In the genomic region with DNA sequence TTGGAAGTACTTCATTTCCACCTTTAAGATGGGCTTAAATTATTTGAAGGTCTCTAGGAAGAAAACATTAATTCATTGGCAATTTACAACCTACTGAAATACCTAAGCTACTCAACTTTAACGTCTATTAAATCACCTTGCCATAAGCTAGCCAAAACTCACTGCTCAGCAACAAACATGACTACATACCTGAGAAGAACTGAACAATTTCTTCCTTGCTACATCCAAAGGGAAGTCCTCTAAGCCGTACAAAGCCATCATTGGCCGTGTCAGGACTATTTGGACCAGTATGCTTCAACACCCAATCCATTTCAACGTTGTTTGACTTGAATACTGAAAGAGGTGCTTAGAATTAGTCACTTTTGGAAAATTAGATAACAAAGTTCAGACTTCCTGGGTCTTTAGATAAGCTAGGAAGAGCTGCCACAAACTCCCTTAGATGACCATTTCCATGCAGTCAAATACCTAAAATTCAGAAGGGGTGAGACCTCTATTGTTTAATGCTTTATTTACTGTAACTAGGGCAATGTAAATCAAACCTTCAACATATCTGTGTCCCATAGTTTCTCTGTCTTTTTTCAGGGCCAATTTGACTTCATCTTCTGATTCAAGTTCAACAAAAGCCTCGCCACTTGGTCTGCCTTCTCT, we compare ENCODE assay signal across 9 cellular contexts. TPM values are rescaled to one million over a fixed set of nuclear protein-coding genes. Genes with fewer than 3 reads are reported as not detected.
DNase-seq lines count a peak whose midpoint lies in the region; ATAC-seq, FAIRE-seq and TF ChIP-seq lines count a peak whose summit lies in the region.
"Had no signal": no experiment of that assay in that cellular context is flagged by ENCODE, and none has a peak within 500 bp of the region (broad histone marks: within the 10 kb centered on the region; RNA-seq: fewer than 3 reads in every experiment).

No MANE protein-coding gene starts in this region.

- in situ Hi-C loops in HepG2 (cut with HindIII; ENCODE audit: extremely low pct_ligation_motif_present, low pct_unique_long_range_greater_than_20kb), result no loop called here

- DNase-seq in activated naive CD4-positive, alpha-beta T cell treated with anti-CD3 and anti-CD28 coated beads, Interleukin-2, amount 10 ng/mL, durations not matched to agents 7 days and 5 days, result no peak
- DNase-seq in activated naive CD4-positive, alpha-beta T cell (lab: John Stamatoyannopoulos, UW), result no peak
- no peak for DNase-seq in adrenal gland
- DNase-seq in HepG2 (ENCODE audit: low spot score), result no peak
- no peak for DNase-seq in type B pancreatic cell (ENCODE audit: extremely low spot score, unreplicated experiment)
- DNase-seq in effector CD4-positive, alpha-beta T cell, result no peak
- no peak for DNase-seq in aorta
- DNase-seq: KG1 had no signal

- no peak overlapping the region for H2AFZ ChIP-seq in HepG2 (ENCODE audit: low read length)

- peaks cover 11% of the 10 kb centered on the region for H3K27me3 Mint-ChIP-seq in activated naive CD4-positive, alpha-beta T cell treated with anti-CD3 and anti-CD28 coated beads, Interleukin-2, amount 10 ng/mL, durations not matched to agents 7 days and 5 days
- H3K27me3 Mint-ChIP-seq in type B pancreatic cell, result peaks cover 9% of the 10 kb centered on the region

- CTCF ChIA-PET in activated naive CD4-positive, alpha-beta T cell treated with anti-CD3 and anti-CD28 coated beads, Interleukin-2, amount 10 ng/mL, durations not matched to agents 7 days and 5 days (lab: Charles Lee), result no interaction called here
- CTCF ChIA-PET in HepG2 (lab: Yijun Ruan, JAX; ENCODE audit: low intra/inter-chr PET ratio, low total read pairs), result no interaction called here

- H3K27ac Mint-ChIP-seq in activated naive CD4-positive, alpha-beta T cell treated with anti-CD3 and anti-CD28 coated beads, Interleukin-2, amount 10 ng/mL, durations not matched to agents 7 days and 5 days, result peak overlapping the region; percentile 98
- H3K27ac Mint-ChIP-seq in type B pancreatic cell, result peak overlapping the region; percentile 100

- TF ChIP-seq POLR2A in adrenal gland (IDR thresholded peaks at IDR 0.05) (peak in 1 of 2 donors; percentile 19), HepG2 (IDR thresholded peaks at IDR 0.05; ENCODE audit: insufficient read depth in 1 of 2, low read depth in 2 of 2, low read length in 2 of 2) (peak in 1 of 2 experiments; percentile 51; a peak in 2 of 4 replicates)

- H3K9me3 Mint-ChIP-seq in activated naive CD4-positive, alpha-beta T cell treated with anti-CD3 and anti-CD28 coated beads, Interleukin-2, amount 10 ng/mL, durations not matched to agents 7 days and 5 days, result no peaks in the 10 kb centered on the region
- no peaks in the 10 kb centered on the region for H3K9me3 Mint-ChIP-seq in type B pancreatic cell

- H3K9ac ChIP-seq in HepG2 (ENCODE audit: insufficient read depth, low read depth, low read length), result peak overlapping the region; percentile 70

- peak overlapping the region; percentile 92 for H3K4me3 Mint-ChIP-seq in activated naive CD4-positive, alpha-beta T cell treated with anti-CD3 and anti-CD28 coated beads, Interleukin-2, amount 10 ng/mL, durations not matched to agents 7 days and 5 days
- H3K4me3 Mint-ChIP-seq in type B pancreatic cell, result peak overlapping the region; percentile 99

- H3K27ac ChIP-seq in adrenal gland (peak overlapping the region in 4 of 5 donors; percentile 25 to 100 (median 68)), HepG2 (ENCODE audit: extremely low read length, insufficient read depth, low read length) (peak overlapping the region; percentile 30), aorta (ENCODE audit: low read depth in 1 of 2, low read length in 2 of 2) (no peak overlapping the region)

- BruUV-seq in HepG2 (replicated peaks; lab: Mats Ljungman, UMichigan), result no TSS peak

- H3K9me3 ChIP-seq in adrenal gland (replicated peaks in 1 of 3), result no peaks in the 10 kb centered on the region
- H3K9me3 ChIP-seq in HepG2 (ENCODE audit: low read length), result no peaks in the 10 kb centered on the region
- no peaks in the 10 kb centered on the region for H3K9me3 ChIP-seq in aorta (ENCODE audit: control insufficient read depth, low read length)

- no peaks in the 10 kb centered on the region for H3K27me3 ChIP-seq in adrenal gland
- no peaks in the 10 kb centered on the region; a peak in 1 of 5 replicates for H3K27me3 ChIP-seq in HepG2 (ENCODE audit: control insufficient read depth in 1 of 2, insufficient read depth in 2 of 2, low read length in 2 of 2)
- no peaks in the 10 kb centered on the region for H3K27me3 ChIP-seq in aorta (ENCODE audit: control insufficient read depth in 1 of 2, insufficient read depth in 2 of 2, low read length in 1 of 2)

- peaks cover 33 to 73% of the 10 kb centered on the region in 2 donors for H3K4me1 ChIP-seq in adrenal gland (replicated peaks in 1 of 2)
- peaks cover 65% of the 10 kb centered on the region for H3K4me1 ChIP-seq in HepG2 (ENCODE audit: insufficient read depth, low read length)
- no peaks in the 10 kb centered on the region for H3K4me1 ChIP-seq in aorta (ENCODE audit: control insufficient read depth in 1 of 2, insufficient read depth in 2 of 2, low read length in 2 of 2)

- H3K4me2 ChIP-seq in HepG2 (ENCODE audit: low read depth, low read length), result peak overlapping the region; percentile 99

- no peak for FAIRE-seq in HepG2 (lab: Jason Lieb, UNC)

- 7 to 12% (median 8%) methylated on average over 5 of the region's 5 CpGs for WGBS in adrenal gland, 4 donors
- WGBS in HepG2 (ENCODE audit: low lambda C conversion rate), result 11% methylated on average over 5 of the region's 5 CpGs
- 1 to 4% methylated on average over 5 of the region's 5 CpGs for WGBS in aorta, 2 donors

- no peak for TF ChIP-seq EP300 in HepG2 (IDR thresholded peaks at IDR 0.05; ENCODE audit: low read depth in 2 of 2, low read length in 2 of 2)
- no peak for TF ChIP-seq EP300 in HepG2 (CRISPR knock-in tag; IDR thresholded peaks at IDR 0.05; ENCODE audit: borderline replicate concordance)

- H3K4me1 Mint-ChIP-seq in activated naive CD4-positive, alpha-beta T cell treated with anti-CD3 and anti-CD28 coated beads, Interleukin-2, amount 10 ng/mL, durations not matched to agents 7 days and 5 days, result peaks cover 64% of the 10 kb centered on the region
- peaks cover 39% of the 10 kb centered on the region for H3K4me1 Mint-ChIP-seq in type B pancreatic cell (ENCODE audit: unreplicated experiment)

- H4K20me1 ChIP-seq in HepG2 (ENCODE audit: insufficient read depth, low read length), result peaks cover 73% of the 10 kb centered on the region

- no peak for TF ChIP-seq RAD21 in HepG2 (CRISPR knock-in tag; IDR thresholded peaks at IDR 0.05)

- intact Hi-C loops in adrenal gland (cut with DNase I), result no loop called here
- intact Hi-C loops in HepG2 (cut with micrococcal nuclease; ENCODE audit: unreplicated experiment), result loop anchor here (5.0 kb wide), 1 partner anchor 76 kb away; the partner anchor contains the start of gene CANX
- intact Hi-C loops in aorta (cut with DNase I), result loop anchor here in 1 of 2 donors (5.0 kb wide), 1 partner anchor 69 kb away; the partner anchor contains the start of gene RUFY1

- H3K4me3 ChIP-seq in adrenal gland (peak overlapping the region in 2 of 4 donors; percentile 2 to 98), HepG2 (replicated peaks in 1 of 3; ENCODE audit: insufficient read depth in 1 of 3, low read depth in 2 of 3, low read length in 3 of 3) (peak overlapping the region; percentile 84 to 99 (median 96)), aorta (ENCODE audit: low read length in 2 of 2) (peak overlapping the region in 1 of 2 donors; percentile 46)

- H3K79me2 ChIP-seq in HepG2 (ENCODE audit: insufficient read depth, low read length), result peaks cover 77% of the 10 kb centered on the region

- TF ChIP-seq CTCF in adrenal gland (IDR thresholded peaks at IDR 0.05) (no peak), HepG2 (CRISPR knock-in tag; IDR thresholded peaks at IDR 0.05) (no peak), type B pancreatic cell (conservative IDR thresholded peaks at IDR 0.05) (no peak)

- peaks cover 71% of the 10 kb centered on the region for H3K36me3 Mint-ChIP-seq in activated naive CD4-positive, alpha-beta T cell treated with anti-CD3 and anti-CD28 coated beads, Interleukin-2, amount 10 ng/mL, durations not matched to agents 7 days and 5 days
- H3K36me3 Mint-ChIP-seq in type B pancreatic cell, result peaks cover 68% of the 10 kb centered on the region

- ATAC-seq in HepG2 (no peak), aorta (ENCODE audit: low FRiP score) (no peak), HG03280 (IDR thresholded peaks at IDR 0.05; ENCODE audit: unreplicated experiment) (no peak)

- H3K36me3 ChIP-seq in adrenal gland (replicated peaks in 1 of 2) (peaks cover 0 to 67% of the 10 kb centered on the region in 2 donors), HepG2 (replicated peaks in 1 of 2; ENCODE audit: control insufficient read depth in 1 of 2, insufficient read depth in 2 of 2, low read length in 2 of 2) (peaks cover 20 to 53% of the 10 kb centered on the region in 2 experiments), aorta (ENCODE audit: control insufficient read depth in 1 of 2, insufficient read depth in 2 of 2, low read length in 1 of 2) (peaks cover 2 to 7% of the 10 kb centered on the region in 2 donors)

- POLR2A ChIA-PET in HepG2 (lab: Yijun Ruan, JAX), result interaction anchor here (3.3 kb wide), 1 partner anchor 12 kb away, joined by 19 read pairs; no protein-coding TSS in a partner anchor

RNA-seq across cellular contexts. Expression of gene HNRNPH1, which starts 2.6 kb away (rescaled TPM):
- 100 to 1,000 TPM; 131 to 516 (median 337) TPM for total RNA-seq in adrenal gland
- 100 to 1,000 TPM; 284 to 516 (median 357) TPM for polyA plus RNA-seq in adrenal gland
- total RNA-seq in HepG2 (2016; rRNA removed; fragmentation: Illumina TruSeq; extraction: Trizol), result 807 and 1,064 TPM in 2 replicates
- total RNA-seq in HepG2 (2016; cell fraction: cytosol; rRNA removed; fragmentation: Illumina TruSeq; extraction: Trizol; ENCODE audit: low read depth), result 62.0 and 74.9 TPM in 2 replicates
- 774 and 1,069 TPM in 2 replicates for total RNA-seq in HepG2 (2016; cell fraction: insoluble cytoplasmic fraction; rRNA removed; fragmentation: Illumina TruSeq; extraction: Trizol)
- total RNA-seq in HepG2 (2016; cell fraction: membrane; rRNA removed; fragmentation: Illumina TruSeq; extraction: Trizol), result 140 and 164 TPM in 2 replicates
- 1,562 and 1,725 TPM in 2 replicates for total RNA-seq in HepG2 (2016; cell fraction: nucleus; rRNA removed; fragmentation: Illumina TruSeq; extraction: Trizol)
- 329 and 382 TPM in 2 replicates for polyA plus RNA-seq in HepG2 (2011; rRNA removed)
- 90.5 and 96.7 TPM in 2 replicates for polyA plus RNA-seq in HepG2 (2011; cell fraction: cytosol; rRNA removed)
- polyA plus RNA-seq in HepG2 (2011; cell fraction: nucleus; rRNA removed), result 1,180 and 1,349 TPM in 2 replicates
- polyA plus RNA-seq in HepG2 (2012), result 483 and 590 TPM in 2 replicates
- 35.6 TPM in 2 replicates for polyA plus RNA-seq in HepG2 (2016; cell fraction: cytosol; fragmentation: Illumina TruSeq; extraction: Trizol; ENCODE audit: low read depth)
- 527 and 548 TPM in 2 replicates for polyA plus RNA-seq in HepG2 (2016; cell fraction: insoluble cytoplasmic fraction; fragmentation: Illumina TruSeq; extraction: Trizol; ENCODE audit: low read depth)
- 79.3 and 80.3 TPM in 2 replicates for polyA plus RNA-seq in HepG2 (2016; cell fraction: membrane; fragmentation: Illumina TruSeq; extraction: Trizol; ENCODE audit: low read depth)
- 2,398 and 2,412 TPM in 2 replicates for polyA plus RNA-seq in HepG2 (2016; cell fraction: nucleus; fragmentation: Illumina TruSeq; extraction: Trizol; ENCODE audit: insufficient read depth, low read depth)
- 416 and 431 TPM in 2 replicates for polyA minus RNA-seq in HepG2 (2011; rRNA and poly(A)+ RNA removed; ENCODE audit: low replicate concordance)
- 259 and 342 TPM in 2 replicates for polyA minus RNA-seq in HepG2 (2011; cell fraction: cytosol; rRNA and poly(A)+ RNA removed)
- 3,243 and 3,756 TPM in 2 replicates for polyA minus RNA-seq in HepG2 (2011; cell fraction: nucleus; rRNA and poly(A)+ RNA removed)
- total RNA-seq in type B pancreatic cell (ENCODE audit: low replicate concordance), result 560 and 893 TPM in 2 replicates
- total RNA-seq in aorta, result 100 to 1,000 TPM; 523 to 680 TPM
- polyA plus RNA-seq in aorta, result 100 to 1,000 TPM; 141 to 285 TPM

Comparison
In these comparisons a context has a peak if more than half of its experiments do, and no peak if none do; other contexts are left out.
1. H3K27ac ChIP-seq: peak in adrenal gland (4 of 5) and HepG2 (single experiment); none in aorta (0 of 2).